In genomic region chr4:94451669-94452475, GRCh38 we compare ENCODE assay signal across 8 cellular contexts.
DNase-seq lines count a peak whose midpoint lies in the region; ATAC-seq, FAIRE-seq and TF ChIP-seq lines count a peak whose summit lies in the region.

PDLIM5 (plus strand) TSS chr4:94451942; CDS start chr4:94455289, 3,347 bp downstream.

- H3K27ac ChIP-seq in HUES48 (ENCODE audit: low read depth, low read length) (peak within 1 kb of the TSS; percentile 81), OCI-LY1 (ENCODE audit: low read depth, low read length, poor library complexity, severe bottlenecking) (no peak within 1 kb of the TSS), epithelial cell of prostate (peak within 1 kb of the TSS; percentile 89), mucosa of rectum (ENCODE audit: low read depth in 2 of 2, low read length in 2 of 2) (peak within 1 kb of the TSS; percentile 96 to 99)

- H3K36me3 ChIP-seq in HUES48 (ENCODE audit: control insufficient read depth, insufficient read depth, low read length) (peaks cover 15% of the 10 kb centered on the region), OCI-LY1 (ENCODE audit: insufficient read depth, low read length) (peaks cover 11% of the 10 kb centered on the region; the same call in 1 of the 2 replicates), mucosa of rectum (ENCODE audit: control insufficient read depth in 2 of 2, insufficient read depth in 2 of 2, low read length in 2 of 2) (no peaks in the 10 kb centered on the region)

- ATAC-seq in GM21390 (IDR thresholded peaks at IDR 0.05; ENCODE audit: unreplicated experiment) = peak; percentile 87

- TF ChIP-seq CTCF in D721Med (IDR thresholded peaks at IDR 0.05; ENCODE audit: insufficient read depth, missing control alignments) = no peak
- TF ChIP-seq CTCF in OCI-LY1 (IDR thresholded peaks at IDR 0.05; ENCODE audit: low read length) = peak; percentile 21

- H3K4me3 ChIP-seq in HUES48 (ENCODE audit: low read depth, low read length) (peak within 1 kb of the TSS; percentile 83), OCI-LY1 (ENCODE audit: low read depth, low read length, poor library complexity, severe bottlenecking) (peak within 1 kb of the TSS; percentile 83), mucosa of rectum (ENCODE audit: low read length in 2 of 2) (peak within 1 kb of the TSS; percentile 85 to 87)

- FAIRE-seq in D721Med (lab: Jason Lieb, UNC) = no peak

- no peaks in the 10 kb centered on the region for H3K79me2 ChIP-seq in OCI-LY1 (ENCODE audit: insufficient read depth, low read length)

- H3F3A ChIP-seq in OCI-LY1 (ENCODE audit: insufficient read depth, low read length) = no peaks in the 10 kb centered on the region

- H3K9ac ChIP-seq in HUES48 (ENCODE audit: low read depth, low read length) (peak within 1 kb of the TSS; percentile 90), OCI-LY1 (ENCODE audit: low read length) (peak within 1 kb of the TSS; percentile 77), mucosa of rectum (ENCODE audit: low read depth in 1 of 2, low read length in 2 of 2) (peak within 1 kb of the TSS; percentile 94 to 100)

- H3K9me3 ChIP-seq in HUES48 (ENCODE audit: control insufficient read depth, insufficient read depth, low read length) (no peaks in the 10 kb centered on the region), OCI-LY1 (ENCODE audit: low read length) (no peaks in the 10 kb centered on the region), mucosa of rectum (ENCODE audit: control insufficient read depth in 2 of 2, low read length in 2 of 2) (no peaks in the 10 kb centered on the region)

- no peaks in the 10 kb centered on the region for H4K20me1 ChIP-seq in OCI-LY1 (ENCODE audit: insufficient read depth, low read length)

- H2AFZ ChIP-seq in OCI-LY1 (ENCODE audit: low read length) = peak within 1 kb of the TSS; percentile 91

- H3K9me2 ChIP-seq in OCI-LY1 (ENCODE audit: low read depth, low read length) = no peaks in the 10 kb centered on the region

- H3K4me2 ChIP-seq in OCI-LY1 (ENCODE audit: low read length) = peak within 1 kb of the TSS; percentile 76

- H3K27me3 ChIP-seq in HUES48 (ENCODE audit: control insufficient read depth, insufficient read depth, low read length) (peaks cover 4% of the 10 kb centered on the region; the same call in 1 of the 2 replicates), OCI-LY1 (ENCODE audit: insufficient read depth, low read length) (no peaks in the 10 kb centered on the region), mucosa of rectum (ENCODE audit: control insufficient read depth in 2 of 2, insufficient read depth in 2 of 2, low read length in 2 of 2) (no peaks in the 10 kb centered on the region)

- DNase-seq in D721Med (ENCODE audit: insufficient read length, low spot score) = peak; percentile 66
- peak; percentile 82 for DNase-seq in activated T-cell treated with anti-CD3 and anti-CD28 coated beads for 4 hours
- no peak for DNase-seq in epithelial cell of prostate (ENCODE audit: low read depth, low spot score)
- DNase-seq in stimulated activated CD8-positive, alpha-beta memory T cell treated with anti-CD3 and anti-CD28 coated beads, Interleukin-4, amount 100 ng/mL, for 48 hours = peak; percentile 92

- peaks cover 27% of the 10 kb centered on the region for H3K4me1 ChIP-seq in HUES48 (ENCODE audit: control insufficient read depth, insufficient read depth, low read length)
- peaks cover 24% of the 10 kb centered on the region for H3K4me1 ChIP-seq in OCI-LY1 (ENCODE audit: insufficient read depth, low read length, severe bottlenecking)
- peaks cover 2 to 44% of the 10 kb centered on the region in 2 donors for H3K4me1 ChIP-seq in mucosa of rectum (ENCODE audit: control insufficient read depth in 2 of 2, insufficient read depth in 2 of 2, low read length in 2 of 2)
